ENCODE assay signal across 9 cellular contexts in the genomic region with DNA sequence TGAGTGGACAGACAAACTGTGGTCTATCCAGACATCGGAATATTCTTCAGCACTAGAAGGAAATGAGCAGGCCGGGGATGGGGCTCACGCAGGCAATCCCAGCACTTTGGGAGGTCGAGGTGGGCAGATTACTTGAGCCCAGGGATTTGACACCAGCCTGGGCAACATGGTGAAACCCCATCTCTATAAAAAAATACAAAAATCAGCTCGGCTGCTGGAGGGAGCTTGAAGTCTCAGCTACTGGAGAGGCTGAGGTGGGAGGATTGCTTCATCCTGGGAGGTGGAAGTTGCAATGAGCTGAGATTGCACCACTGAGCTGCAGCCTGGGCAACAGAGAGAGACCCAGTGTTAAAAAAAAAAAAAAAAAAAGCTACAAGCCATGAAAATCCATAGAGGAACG. TPM values are rescaled to one million over a fixed set of nuclear protein-coding genes. Genes with fewer than 3 reads are reported as not detected.
DNase-seq lines count a peak whose midpoint lies in the region; ATAC-seq, FAIRE-seq and TF ChIP-seq lines count a peak whose summit lies in the region.
"Had no signal": no experiment of that assay in that cellular context is flagged by ENCODE, and none has a peak within 500 bp of the region (broad histone marks: within the 10 kb centered on the region; RNA-seq: fewer than 3 reads in every experiment).

No MANE protein-coding gene starts in this region.

- peak overlapping the region; percentile 82 for H3K4me2 ChIP-seq in A549

- H3K27ac ChIP-seq in A549: peak overlapping the region; percentile 97 to 99
- peak overlapping the region; percentile 55 for H3K27ac ChIP-seq in brain microvascular endothelial cell
- H3K27ac ChIP-seq in left lung: peak overlapping the region; percentile 67 to 93

- TF ChIP-seq CTCF in A549 (IDR thresholded peaks at IDR 0.05) (no peak), brain microvascular endothelial cell (IDR thresholded peaks at IDR 0.05; ENCODE audit: low read depth, low read length, missing control alignments) (no peak), left lung (IDR thresholded peaks at IDR 0.05) (no peak)

- TF ChIP-seq EP300 in A549 (IDR thresholded peaks at IDR 0.05): no peak

- ATAC-seq in A549: peak; percentile 20 to 39; a peak in 5 of 6 replicates
- ATAC-seq in left lung: peak; percentile 62

- H3K4me3 ChIP-seq in A549 (no peak overlapping the region), brain microvascular endothelial cell (ENCODE audit: low read depth, low read length) (no peak overlapping the region), left lung (peak overlapping the region in 1 of 2 donors; percentile 13)

- 74% methylated on average over 6 of the region's 6 CpGs for WGBS in A549 (ENCODE audit: missing lambda C conversion rate)

- POLR2A ChIA-PET in A549 (lab: Yijun Ruan, JAX): interaction anchor here (0.6 to 2.0 kb wide), 6 partner anchors 9 to 58 kb away, joined by 3 to 13 read pairs (median 4); a partner anchor contains a TSS
- POLR2A ChIA-PET in HEK293T (lab: Yijun Ruan, JAX): no interaction called here

- no peak for TF ChIP-seq POLR2A in A549 (IDR thresholded peaks at IDR 0.05; ENCODE audit: low read length)

- in situ Hi-C loops in brain microvascular endothelial cell (cut with HindIII; ENCODE audit: low pct_ligation_motif_present, low sequenced_read_pairs): no loop called here

- TF ChIP-seq RAD21 in A549 (conservative IDR thresholded peaks at IDR 0.05 in 1 of 2, IDR thresholded peaks at IDR 0.05 in 1 of 2): no peak; a peak in 1 of 5 replicates

- DNase-seq in A549 (ENCODE audit: low read depth in 1 of 2, low spot score in 1 of 2) (peak in 1 of 2 experiments; percentile 64), LHCN-M2 (ENCODE audit: low read depth) (peak; percentile 50), brain microvascular endothelial cell (peak; percentile 34), left lung (peak in 1 of 2 donors; percentile 78), NCI-H2196 (lab: John Stamatoyannopoulos, UW; ENCODE audit: unreplicated experiment) (no peak), NCI-H69 (lab: John Stamatoyannopoulos, UW) (no peak), NCI-H146 (lab: John Stamatoyannopoulos, UW) (no peak), HEK293T (ENCODE audit: extremely low spot score) (no peak)
- DNase-seq: NCI-H774 had no signal

- H3K36me3 ChIP-seq in brain microvascular endothelial cell (replicated peaks): no peaks in the 10 kb centered on the region
- H3K36me3 ChIP-seq in left lung: no peaks in the 10 kb centered on the region

- no peak for FAIRE-seq in A549 (lab: Jason Lieb, UNC)

- no peaks in the 10 kb centered on the region for H3K27me3 ChIP-seq in brain microvascular endothelial cell (replicated peaks)
- H3K27me3 ChIP-seq in left lung: no peaks in the 10 kb centered on the region

- intact Hi-C loops in left lung (cut with DNase I): no loop called here

- CTCF ChIA-PET in A549 (lab: Yijun Ruan, JAX): interaction anchor here (0.9 to 1.8 kb wide), 5 partner anchors 9 to 78 kb away, joined by 3 to 9 read pairs (median 3); no protein-coding TSS in a partner anchor
- CTCF ChIA-PET in HEK293T (lab: Yijun Ruan, JAX): interaction anchor here (2.1 kb wide), 1 partner anchor 11 kb away, joined by 4 read pairs; no protein-coding TSS in a partner anchor

- H3K4me1 ChIP-seq in A549 (peaks cover 42% of the 10 kb centered on the region), left lung (peaks cover 3 to 53% of the 10 kb centered on the region in 2 donors)

- H3K9me3 ChIP-seq in A549 (no peaks in the 10 kb centered on the region), left lung (no peaks in the 10 kb centered on the region)

TF ChIP-seq in A549, 52 proteins besides CTCF, POLR2A, EP300 and RAD21:
- TF ChIP-seq JUN (IDR thresholded peaks at IDR 0.05) (0 out of 5 replicates have a peak, but pooled peaks of 1 of the 2 experiments have one; percentile 24), TFCP2L1 (CRISPR knock-in tag; IDR thresholded peaks at IDR 0.05) (no peak), ZSCAN20 (CRISPR knock-in tag; IDR thresholded peaks at IDR 0.05) (no peak), BHLHE40 (IDR thresholded peaks at IDR 0.05; ENCODE audit: low read depth, low read length) (no peak), CEBPB (IDR thresholded peaks at IDR 0.05) (peak; percentile 89 to 96), ZFP36 (IDR thresholded peaks at IDR 0.05; ENCODE audit: borderline replicate concordance, partially characterized antibody) (no peak)
- TF ChIP-seq, protein P1, sequence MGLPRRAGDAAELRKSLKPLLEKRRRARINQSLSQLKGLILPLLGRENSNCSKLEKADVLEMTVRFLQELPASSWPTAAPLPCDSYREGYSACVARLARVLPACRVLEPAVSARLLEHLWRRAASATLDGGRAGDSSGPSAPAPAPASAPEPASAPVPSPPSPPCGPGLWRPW (IDR thresholded peaks at IDR 0.05): peak; percentile 87
- TF ChIP-seq, protein P2, sequence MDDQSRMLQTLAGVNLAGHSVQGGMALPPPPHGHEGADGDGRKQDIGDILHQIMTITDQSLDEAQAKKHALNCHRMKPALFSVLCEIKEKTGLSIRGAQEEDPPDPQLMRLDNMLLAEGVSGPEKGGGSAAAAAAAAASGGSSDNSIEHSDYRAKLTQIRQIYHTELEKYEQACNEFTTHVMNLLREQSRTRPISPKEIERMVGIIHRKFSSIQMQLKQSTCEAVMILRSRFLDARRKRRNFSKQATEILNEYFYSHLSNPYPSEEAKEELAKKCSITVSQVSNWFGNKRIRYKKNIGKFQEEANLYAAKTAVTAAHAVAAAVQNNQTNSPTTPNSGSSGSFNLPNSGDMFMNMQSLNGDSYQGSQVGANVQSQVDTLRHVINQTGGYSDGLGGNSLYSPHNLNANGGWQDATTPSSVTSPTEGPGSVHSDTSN (IDR thresholded peaks at IDR 0.05): no peak

TF ChIP-seq in HEK293T, 16 proteins besides CTCF, POLR2A, EP300 and RAD21:
- TF ChIP-seq BHLHE40 (IDR thresholded peaks at IDR 0.05; ENCODE audit: borderline replicate concordance): no peak
- TF ChIP-seq NFRKB (IDR thresholded peaks at IDR 0.05): no peak
- no peak for TF ChIP-seq CTBP1 (IDR thresholded peaks at IDR 0.05; ENCODE audit: borderline replicate concordance)
- no peak for TF ChIP-seq HDGF (IDR thresholded peaks at IDR 0.05; ENCODE audit: borderline replicate concordance)

RNA-seq across cellular contexts. Expression of a gene that starts 8.0 kb away (rescaled TPM):
- 74.0 and 117 TPM in 2 replicates for polyA plus RNA-seq in A549 (2011; rRNA removed)
- polyA plus RNA-seq in A549 (2012; cell fraction: cytosol; rRNA removed): 138 and 190 TPM in 2 replicates
- polyA plus RNA-seq in A549 (2012; cell fraction: nucleus; rRNA removed): 412 and 531 TPM in 2 replicates
- 259 to 326 TPM (median 310 TPM) in 3 replicates for polyA plus RNA-seq in A549 (2017; fragmentation: RNase III; extraction: RNeasy Plus Mini Kit Qiagen cat#74134 plus additional on column Dnase treatment)
- polyA minus RNA-seq in A549 (2011; rRNA and poly(A)+ RNA removed): 201 and 253 TPM in 2 replicates
- 448 and 475 TPM in 2 replicates for total RNA-seq in LHCN-M2 (2014; rRNA removed)
- polyA plus RNA-seq in LHCN-M2 (2012): 723 TPM
- 1,000 to 10,000 TPM; 1,902 to 2,455 TPM for total RNA-seq in left lung

RNA-seq across cellular contexts. Expression of a gene that starts 21.3 kb away (rescaled TPM):
- polyA plus RNA-seq in A549 (2011; rRNA removed) (0.26 and 0.28 TPM in 2 replicates), A549 (2017; fragmentation: RNase III; extraction: RNeasy Plus Mini Kit Qiagen cat#74134 plus additional on column Dnase treatment) (0.55 to 0.78 TPM (median 0.67 TPM) in 3 replicates)
- polyA plus RNA-seq in A549 (2012; cell fraction: cytosol; rRNA removed): 0.13 and 0.14 TPM in 2 replicates
- polyA plus RNA-seq in A549 (2012; cell fraction: nucleus; rRNA removed): 0.79 and 1.6 TPM in 2 replicates
- 0.10 and 0.29 TPM in 2 replicates for polyA minus RNA-seq in A549 (2011; rRNA and poly(A)+ RNA removed)
- total RNA-seq in LHCN-M2 (2014; rRNA removed) (12.6 and 20.1 TPM in 2 replicates), left lung (10 to 100 TPM in 1 of 2 donors, 1 to 10 TPM in 1; 3.4 to 16.5 TPM)
- polyA plus RNA-seq in LHCN-M2 (2012): 12.5 TPM

Comparison
In these comparisons a context has a peak if more than half of its experiments do, and no peak if none do; other contexts are left out.
1. DNase-seq: peak in LHCN-M2 (single experiment) and brain microvascular endothelial cell (single experiment); none in NCI-H2196 (single experiment), NCI-H69 (single experiment), NCI-H146 (single experiment) and HEK293T (single experiment).
2. Peak in every context shown above with its lines, with median percentiles within 50 percentile points of each other: H3K27ac ChIP-seq.